ENCODE assay signal across 1 cellular context in the genomic region with DNA sequence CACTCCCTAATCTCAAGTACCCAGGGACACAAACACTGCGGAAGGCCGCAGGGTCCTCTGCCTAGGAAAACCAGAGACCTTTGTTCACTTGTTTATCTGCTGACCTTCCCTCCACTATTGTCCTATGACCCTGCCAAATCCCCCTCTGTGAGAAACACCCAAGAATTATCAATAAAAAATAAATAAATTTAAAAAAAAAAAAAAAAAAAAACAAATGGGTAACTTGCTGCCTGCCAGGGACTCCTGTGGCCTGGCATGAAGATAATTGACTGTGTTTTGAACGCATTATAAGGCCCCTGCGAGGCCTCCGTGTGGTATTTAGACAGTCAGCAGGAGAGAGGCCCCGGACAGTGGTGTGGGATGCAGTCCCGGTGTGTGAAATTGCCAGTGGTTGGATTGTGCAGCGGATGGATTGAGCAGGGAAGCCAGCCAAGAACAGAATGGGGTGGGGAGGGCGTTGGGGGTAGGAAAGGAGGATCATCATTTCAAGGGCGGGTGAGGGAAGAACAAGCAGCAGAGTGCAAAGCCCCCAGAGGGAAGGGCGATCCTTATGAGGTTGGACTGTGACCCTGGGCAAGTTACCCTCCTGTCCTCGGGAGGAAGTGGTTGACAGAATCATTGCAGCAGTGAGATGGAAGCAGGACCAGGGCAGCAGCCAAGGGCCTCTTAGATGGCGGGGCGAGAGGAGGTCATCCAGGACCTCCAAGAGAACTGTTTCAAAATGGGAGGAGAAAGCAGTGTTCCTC.
A peak's percentile ranks its signal among the peaks of the same experiment; 100 is the strongest.
TF ChIP-seq lines count a peak whose summit lies in the region.

No MANE protein-coding gene starts in this region.

TF ChIP-seq in K562, 482 proteins besides CTCF, POLR2A, EP300 and RAD21:
- TF ChIP-seq NCOR1 (IDR thresholded peaks at IDR 0.05) (no peak), SPI1 (IDR thresholded peaks at IDR 0.05; ENCODE audit: borderline replicate concordance, low read depth, low read length) (peak; percentile 53; the same call in 1 of the 2 replicates)
- TF ChIP-seq, protein P1, sequence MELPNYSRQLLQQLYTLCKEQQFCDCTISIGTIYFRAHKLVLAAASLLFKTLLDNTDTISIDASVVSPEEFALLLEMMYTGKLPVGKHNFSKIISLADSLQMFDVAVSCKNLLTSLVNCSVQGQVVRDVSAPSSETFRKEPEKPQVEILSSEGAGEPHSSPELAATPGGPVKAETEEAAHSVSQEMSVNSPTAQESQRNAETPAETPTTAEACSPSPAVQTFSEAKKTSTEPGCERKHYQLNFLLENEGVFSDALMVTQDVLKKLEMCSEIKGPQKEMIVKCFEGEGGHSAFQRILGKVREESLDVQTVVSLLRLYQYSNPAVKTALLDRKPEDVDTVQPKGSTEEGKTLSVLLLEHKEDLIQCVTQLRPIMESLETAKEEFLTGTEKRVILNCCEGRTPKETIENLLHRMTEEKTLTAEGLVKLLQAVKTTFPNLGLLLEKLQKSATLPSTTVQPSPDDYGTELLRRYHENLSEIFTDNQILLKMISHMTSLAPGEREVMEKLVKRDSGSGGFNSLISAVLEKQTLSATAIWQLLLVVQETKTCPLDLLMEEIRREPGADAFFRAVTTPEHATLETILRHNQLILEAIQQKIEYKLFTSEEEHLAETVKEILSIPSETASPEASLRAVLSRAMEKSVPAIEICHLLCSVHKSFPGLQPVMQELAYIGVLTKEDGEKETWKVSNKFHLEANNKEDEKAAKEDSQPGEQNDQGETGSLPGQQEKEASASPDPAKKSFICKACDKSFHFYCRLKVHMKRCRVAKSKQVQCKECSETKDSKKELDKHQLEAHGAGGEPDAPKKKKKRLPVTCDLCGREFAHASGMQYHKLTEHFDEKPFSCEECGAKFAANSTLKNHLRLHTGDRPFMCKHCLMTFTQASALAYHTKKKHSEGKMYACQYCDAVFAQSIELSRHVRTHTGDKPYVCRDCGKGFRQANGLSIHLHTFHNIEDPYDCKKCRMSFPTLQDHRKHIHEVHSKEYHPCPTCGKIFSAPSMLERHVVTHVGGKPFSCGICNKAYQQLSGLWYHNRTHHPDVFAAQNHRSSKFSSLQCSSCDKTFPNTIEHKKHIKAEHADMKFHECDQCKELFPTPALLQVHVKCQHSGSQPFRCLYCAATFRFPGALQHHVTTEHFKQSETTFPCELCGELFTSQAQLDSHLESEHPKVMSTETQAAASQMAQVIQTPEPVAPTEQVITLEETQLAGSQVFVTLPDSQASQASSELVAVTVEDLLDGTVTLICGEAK (IDR thresholded peaks at IDR 0.05): peak; percentile 51
- TF ChIP-seq, protein P1 (CRISPR knock-in tag; IDR thresholded peaks at IDR 0.05): no peak
